Comparison of ENCODE assay signal across 8 cellular contexts in genomic region chr7:17939111-17939669, GRCh38. TPM values are rescaled to one million over a fixed set of nuclear protein-coding genes. Genes with fewer than 3 reads are reported as not detected.
A peak's percentile ranks its signal among the peaks of the same experiment; 100 is the strongest.
DNase-seq lines count a peak whose midpoint lies in the region; ATAC-seq and TF ChIP-seq lines count a peak whose summit lies in the region.

No MANE protein-coding gene starts in this region.

- ATAC-seq in heart left ventricle (no peak), Right ventricle myocardium inferior (no peak), Panc1 (no peak; the same call in 1 of the 2 replicates)

- H3K27me3 ChIP-seq in heart left ventricle (no peaks in the 10 kb centered on the region), Panc1 (ENCODE audit: control insufficient read depth, insufficient read depth, low read length) (no peaks in the 10 kb centered on the region), colonic mucosa (no peaks in the 10 kb centered on the region), uterus (no peaks in the 10 kb centered on the region)

- H3K4me3 ChIP-seq in heart left ventricle = peak overlapping the region; percentile 80 to 94 (median 88)
- peak overlapping the region; percentile 88 to 93 for H3K4me3 ChIP-seq in Panc1 (ENCODE audit: low read depth in 2 of 2, low read length in 2 of 2)
- peak overlapping the region; percentile 62 for H3K4me3 ChIP-seq in colonic mucosa
- H3K4me3 ChIP-seq in mesodermal cell (ENCODE audit: extremely low read depth, insufficient read depth, low read length, poor library complexity, severe bottlenecking) = peak overlapping the region; percentile 87
- H3K4me3 ChIP-seq in uterus = peak overlapping the region; percentile 78 to 81

- CTCF ChIA-PET in Panc1 (lab: Charles Lee) = no interaction called here

- intact Hi-C loops in heart left ventricle (cut with DNase I) (no loop called here), Right ventricle myocardium inferior (cut with DNase I) (loop anchor here (5.0 kb wide), 1 partner anchor 37 kb away; no protein-coding TSS in a partner anchor), Panc1 (cut with micrococcal nuclease; ENCODE audit: unreplicated experiment) (no loop called here), colonic mucosa (cut with DNase I) (no loop called here), uterus (cut with DNase I; ENCODE audit: low total_unique reads) (no loop called here), posterior cingulate gyrus (cut with DNase I) (no loop called here)

- H3K9ac ChIP-seq in colonic mucosa (ENCODE audit: low read depth in 2 of 2, low read length in 2 of 2) = peak overlapping the region; percentile 91 to 96

- in situ Hi-C loops in Panc1 (cut with HindIII; ENCODE audit: low pct_unique_long_range_greater_than_20kb, low sequenced_read_pairs) = no loop called here

- 7 to 12% (median 11%) methylated on average over 9 of the region's 9 CpGs for WGBS in heart left ventricle, 4 donors
- 22 to 32% methylated on average over 3 to 5 of the region's 9 CpGs for WGBS in mesodermal cell (ENCODE audit: insufficient coverage in 2 of 2), 2 experiments

- H3K9me3 ChIP-seq in heart left ventricle (no peaks in the 10 kb centered on the region), Panc1 (ENCODE audit: control insufficient read depth, insufficient read depth, low read depth, low read length) (no peaks in the 10 kb centered on the region), colonic mucosa (no peaks in the 10 kb centered on the region), mesodermal cell (ENCODE audit: control insufficient read depth, low read length) (no peaks in the 10 kb centered on the region), uterus (no peaks in the 10 kb centered on the region)

- H3K4me1 ChIP-seq in heart left ventricle (peaks cover 0 to 64% (median 40%) of the 10 kb centered on the region in 12 donors), Panc1 (ENCODE audit: control insufficient read depth, insufficient read depth, low read length) (peaks cover 16% of the 10 kb centered on the region), colonic mucosa (no peaks in the 10 kb centered on the region), mesodermal cell (ENCODE audit: control insufficient read depth, insufficient read depth, low read length, poor library complexity, severe bottlenecking) (peaks cover 5% of the 10 kb centered on the region), uterus (no peaks in the 10 kb centered on the region)

- TF ChIP-seq POLR2A in heart left ventricle (IDR thresholded peaks at IDR 0.05) (no peak), uterus (IDR thresholded peaks at IDR 0.05) (no peak)

- BruUV-seq in Panc1 (replicated peaks; lab: Mats Ljungman, UMichigan) = no TSS peak

- DNase-seq in heart left ventricle = no peak
- no peak for DNase-seq in Right ventricle myocardium inferior (ENCODE audit: missing footprints)
- no peak for DNase-seq in Panc1 (ENCODE audit: low read depth, low spot score)
- DNase-seq in colonic mucosa = peak; percentile 35
- DNase-seq in uterus = no peak
- DNase-seq in NCI-H524 treated with DMSO at 0.1 percent for 48 hours (lab: John Stamatoyannopoulos, UW) = no peak
- DNase-seq in posterior cingulate gyrus = no peak

- POLR2A ChIA-PET in Panc1 (lab: Charles Lee) = interaction anchor here (0.6 kb wide), 1 partner anchor 54 kb away, joined by 4 read pairs; no protein-coding TSS in a partner anchor

- H3K36me3 ChIP-seq in heart left ventricle (no peaks in the 10 kb centered on the region), Panc1 (ENCODE audit: control insufficient read depth, insufficient read depth, low read length) (no peaks in the 10 kb centered on the region; the same call in 1 of the 2 replicates), colonic mucosa (no peaks in the 10 kb centered on the region), mesodermal cell (ENCODE audit: control insufficient read depth, insufficient read depth, low read length) (no peaks in the 10 kb centered on the region), uterus (no peaks in the 10 kb centered on the region)

- peak overlapping the region in 10 of 12 donors; percentile 89 to 98 (median 96) for H3K27ac ChIP-seq in heart left ventricle
- peak overlapping the region; percentile 93 for H3K27ac ChIP-seq in Panc1 (ENCODE audit: low read length)
- H3K27ac ChIP-seq in colonic mucosa = peak overlapping the region; percentile 75
- H3K27ac ChIP-seq in mesodermal cell (ENCODE audit: low read depth, low read length, severe bottlenecking) = peak overlapping the region; percentile 90
- H3K27ac ChIP-seq in uterus = peak overlapping the region; percentile 95 to 98

- TF ChIP-seq CTCF in heart left ventricle (IDR thresholded peaks at IDR 0.05) (no peak), Panc1 (IDR thresholded peaks at IDR 0.05) (no peak), colonic mucosa (IDR thresholded peaks at IDR 0.05) (no peak), uterus (IDR thresholded peaks at IDR 0.05) (no peak)

RNA-seq across cellular contexts. Expression of gene SNX13, which starts 1.1 kb away (rescaled TPM):
- total RNA-seq in heart left ventricle (10 to 100 TPM; 36.1 to 59.6 (median 50.9) TPM), Right ventricle myocardium inferior (46.7 TPM), Panc1 (2021; ENCODE audit: unreplicated experiment) (53.3 TPM), colonic mucosa (10 to 100 TPM; 52.5 to 71.4 TPM), uterus (100 to 1,000 TPM in 2 of 4 donors, 10 to 100 TPM in 2; 26.9 to 222 (median 91.2) TPM)
- 10 to 100 TPM in 1 of 2 donors, 1 to 10 TPM in 1; 8.5 to 16.3 TPM for polyA plus RNA-seq in heart left ventricle
- polyA plus RNA-seq in Panc1 (2012; ENCODE audit: insufficient read length) = 15.6 TPM
- 20.9 TPM for polyA plus RNA-seq in mesodermal cell (2013, experiment 1 of 2)
- polyA plus RNA-seq in mesodermal cell (2013, experiment 2 of 2) = 23.1 TPM
